1 cellular context compared by ENCODE assay signal in genomic region chr6:85643530-85644373, GRCh38.
TF ChIP-seq lines count a peak whose summit lies in the region.

No MANE protein-coding gene starts in this region.

TF ChIP-seq in HepG2, 621 proteins besides CTCF, POLR2A, EP300 and RAD21 (continued from another document and continues in another):
- TF ChIP-seq GLMP (CRISPR knock-in tag; IDR thresholded peaks at IDR 0.05; ENCODE audit: borderline replicate concordance) (no peak), ZMYM2 (CRISPR knock-in tag; IDR thresholded peaks at IDR 0.05) (no peak), MAFG (CRISPR knock-in tag; IDR thresholded peaks at IDR 0.05) (no peak), PAWR (CRISPR knock-in tag; IDR thresholded peaks at IDR 0.05; ENCODE audit: borderline replicate concordance) (no peak), KLF9 (CRISPR knock-in tag; IDR thresholded peaks at IDR 0.05; ENCODE audit: low read depth) (no peak), SNRNP70 (IDR thresholded peaks at IDR 0.05; ENCODE audit: low read depth, low read length) (no peak), ZNF564 (CRISPR knock-in tag; IDR thresholded peaks at IDR 0.05) (peak; percentile 89), ZNF615 (CRISPR knock-in tag; IDR thresholded peaks at IDR 0.05; ENCODE audit: borderline replicate concordance) (no peak), FOXJ3 (CRISPR knock-in tag; IDR thresholded peaks at IDR 0.05; ENCODE audit: borderline replicate concordance) (peak; percentile 48; the same call in 1 of the 2 replicates), ZBTB3 (CRISPR knock-in tag; IDR thresholded peaks at IDR 0.05; ENCODE audit: borderline replicate concordance, low read depth) (no peak), NFE2L2 (IDR thresholded peaks at IDR 0.05; ENCODE audit: low read length) (no peak), TBP (CRISPR knock-in tag; IDR thresholded peaks at IDR 0.05) (no peak), MED8 (CRISPR knock-in tag; IDR thresholded peaks at IDR 0.05; ENCODE audit: insufficient replicate concordance) (peak; percentile 77), ZNF713 (CRISPR knock-in tag; IDR thresholded peaks at IDR 0.05) (no peak), ZNF234 (CRISPR knock-in tag; conservative IDR thresholded peaks at IDR 0.05) (no peak), MTF2 (CRISPR knock-in tag; IDR thresholded peaks at IDR 0.05; ENCODE audit: borderline replicate concordance) (0 out of 2 replicates have a peak, but pooled peaks have one; percentile 58), ZNF18 (CRISPR knock-in tag; IDR thresholded peaks at IDR 0.05; ENCODE audit: insufficient replicate concordance) (peak; percentile 66), HMG20B (CRISPR knock-in tag; conservative IDR thresholded peaks at IDR 0.05) (0 out of 2 replicates have a peak, but pooled peaks have one; percentile 56), ZNF724P (CRISPR knock-in tag; IDR thresholded peaks at IDR 0.05; ENCODE audit: borderline replicate concordance) (no peak), ZNF451 (CRISPR knock-in tag; IDR thresholded peaks at IDR 0.05) (peak; percentile 23; the same call in 1 of the 2 replicates), ZNF253 (CRISPR knock-in tag; IDR thresholded peaks at IDR 0.05; ENCODE audit: borderline replicate concordance) (no peak), ZNF720 (CRISPR knock-in tag; IDR thresholded peaks at IDR 0.05) (no peak), HBP1 (CRISPR knock-in tag; IDR thresholded peaks at IDR 0.05; ENCODE audit: low read depth) (peak; percentile 75; the same call in 1 of the 2 replicates), MBNL3 (CRISPR knock-in tag; conservative IDR thresholded peaks at IDR 0.05) (no peak), MAX (IDR thresholded peaks at IDR 0.05) (peak; percentile 96), JDP2 (CRISPR knock-in tag; IDR thresholded peaks at IDR 0.05; ENCODE audit: borderline replicate concordance) (peak; percentile 71; the same call in 1 of the 2 replicates), SRSF1 (optimal IDR thresholded peaks at IDR 0.05; ENCODE audit: low read depth, low read length) (no peak), DMAP1 (CRISPR knock-in tag; IDR thresholded peaks at IDR 0.05) (peak; percentile 93), ZNF816 (CRISPR knock-in tag; IDR thresholded peaks at IDR 0.05; ENCODE audit: borderline replicate concordance) (no peak), ZNF746 (CRISPR knock-in tag; IDR thresholded peaks at IDR 0.05) (peak; percentile 84), KDM5A (IDR thresholded peaks at IDR 0.05; ENCODE audit: borderline replicate concordance, low read length) (no peak)
- TF ChIP-seq, protein P1, sequence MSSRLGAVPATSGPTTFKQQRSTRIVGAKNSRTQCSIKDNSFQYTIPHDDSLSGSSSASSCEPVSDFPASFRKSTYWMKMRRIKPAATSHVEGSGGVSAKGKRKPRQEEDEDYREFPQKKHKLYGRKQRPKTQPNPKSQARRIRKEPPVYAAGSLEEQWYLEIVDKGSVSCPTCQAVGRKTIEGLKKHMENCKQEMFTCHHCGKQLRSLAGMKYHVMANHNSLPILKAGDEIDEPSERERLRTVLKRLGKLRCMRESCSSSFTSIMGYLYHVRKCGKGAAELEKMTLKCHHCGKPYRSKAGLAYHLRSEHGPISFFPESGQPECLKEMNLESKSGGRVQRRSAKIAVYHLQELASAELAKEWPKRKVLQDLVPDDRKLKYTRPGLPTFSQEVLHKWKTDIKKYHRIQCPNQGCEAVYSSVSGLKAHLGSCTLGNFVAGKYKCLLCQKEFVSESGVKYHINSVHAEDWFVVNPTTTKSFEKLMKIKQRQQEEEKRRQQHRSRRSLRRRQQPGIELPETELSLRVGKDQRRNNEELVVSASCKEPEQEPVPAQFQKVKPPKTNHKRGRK (CRISPR knock-in tag; IDR thresholded peaks at IDR 0.05): no peak
- TF ChIP-seq, protein P2, sequence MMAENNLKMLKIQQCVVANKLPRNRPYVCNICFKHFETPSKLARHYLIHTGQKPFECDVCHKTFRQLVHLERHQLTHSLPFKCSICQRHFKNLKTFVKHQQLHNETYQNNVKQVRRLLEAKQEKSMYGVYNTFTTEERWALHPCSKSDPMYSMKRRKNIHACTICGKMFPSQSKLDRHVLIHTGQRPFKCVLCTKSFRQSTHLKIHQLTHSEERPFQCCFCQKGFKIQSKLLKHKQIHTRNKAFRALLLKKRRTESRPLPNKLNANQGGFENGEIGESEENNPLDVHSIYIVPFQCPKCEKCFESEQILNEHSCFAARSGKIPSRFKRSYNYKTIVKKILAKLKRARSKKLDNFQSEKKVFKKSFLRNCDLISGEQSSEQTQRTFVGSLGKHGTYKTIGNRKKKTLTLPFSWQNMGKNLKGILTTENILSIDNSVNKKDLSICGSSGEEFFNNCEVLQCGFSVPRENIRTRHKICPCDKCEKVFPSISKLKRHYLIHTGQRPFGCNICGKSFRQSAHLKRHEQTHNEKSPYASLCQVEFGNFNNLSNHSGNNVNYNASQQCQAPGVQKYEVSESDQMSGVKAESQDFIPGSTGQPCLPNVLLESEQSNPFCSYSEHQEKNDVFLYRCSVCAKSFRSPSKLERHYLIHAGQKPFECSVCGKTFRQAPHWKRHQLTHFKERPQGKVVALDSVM (CRISPR knock-in tag; IDR thresholded peaks at IDR 0.05): no peak
- TF ChIP-seq, protein P3, sequence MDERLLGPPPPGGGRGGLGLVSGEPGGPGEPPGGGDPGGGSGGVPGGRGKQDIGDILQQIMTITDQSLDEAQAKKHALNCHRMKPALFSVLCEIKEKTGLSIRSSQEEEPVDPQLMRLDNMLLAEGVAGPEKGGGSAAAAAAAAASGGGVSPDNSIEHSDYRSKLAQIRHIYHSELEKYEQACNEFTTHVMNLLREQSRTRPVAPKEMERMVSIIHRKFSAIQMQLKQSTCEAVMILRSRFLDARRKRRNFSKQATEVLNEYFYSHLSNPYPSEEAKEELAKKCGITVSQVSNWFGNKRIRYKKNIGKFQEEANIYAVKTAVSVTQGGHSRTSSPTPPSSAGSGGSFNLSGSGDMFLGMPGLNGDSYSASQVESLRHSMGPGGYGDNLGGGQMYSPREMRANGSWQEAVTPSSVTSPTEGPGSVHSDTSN (CRISPR knock-in tag; IDR thresholded peaks at IDR 0.05): no peak
- TF ChIP-seq, protein P4, sequence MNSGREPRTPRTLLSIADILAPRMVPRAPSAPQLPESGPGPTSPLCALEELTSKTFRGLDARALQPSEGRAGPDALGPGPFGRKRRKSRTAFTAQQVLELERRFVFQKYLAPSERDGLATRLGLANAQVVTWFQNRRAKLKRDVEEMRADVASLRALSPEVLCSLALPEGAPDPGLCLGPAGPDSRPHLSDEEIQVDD (CRISPR knock-in tag; IDR thresholded peaks at IDR 0.05; ENCODE audit: borderline replicate concordance): peak; percentile 60; the same call in 1 of the 2 replicates
- TF ChIP-seq, protein P5, sequence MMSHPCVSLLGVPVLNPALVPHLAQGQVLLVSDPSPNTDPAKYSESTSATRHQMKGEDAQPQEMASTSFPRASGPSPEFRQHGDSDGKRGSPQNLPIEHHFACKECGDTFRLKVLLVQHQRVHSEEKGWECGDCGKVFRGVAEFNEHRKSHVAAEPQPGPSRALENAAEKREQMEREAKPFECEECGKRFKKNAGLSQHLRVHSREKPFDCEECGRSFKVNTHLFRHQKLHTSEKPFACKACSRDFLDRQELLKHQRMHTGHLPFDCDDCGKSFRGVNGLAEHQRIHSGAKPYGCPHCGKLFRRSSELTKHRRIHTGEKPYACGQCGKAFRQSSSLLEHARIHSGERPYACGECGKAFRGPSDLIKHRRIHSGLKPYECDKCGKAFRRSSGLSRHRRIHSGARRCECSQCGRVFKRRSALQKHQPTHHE (CRISPR knock-in tag; IDR thresholded peaks at IDR 0.05; ENCODE audit: borderline replicate concordance): no peak
- TF ChIP-seq, protein P6, sequence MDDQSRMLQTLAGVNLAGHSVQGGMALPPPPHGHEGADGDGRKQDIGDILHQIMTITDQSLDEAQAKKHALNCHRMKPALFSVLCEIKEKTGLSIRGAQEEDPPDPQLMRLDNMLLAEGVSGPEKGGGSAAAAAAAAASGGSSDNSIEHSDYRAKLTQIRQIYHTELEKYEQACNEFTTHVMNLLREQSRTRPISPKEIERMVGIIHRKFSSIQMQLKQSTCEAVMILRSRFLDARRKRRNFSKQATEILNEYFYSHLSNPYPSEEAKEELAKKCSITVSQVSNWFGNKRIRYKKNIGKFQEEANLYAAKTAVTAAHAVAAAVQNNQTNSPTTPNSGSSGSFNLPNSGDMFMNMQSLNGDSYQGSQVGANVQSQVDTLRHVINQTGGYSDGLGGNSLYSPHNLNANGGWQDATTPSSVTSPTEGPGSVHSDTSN (CRISPR knock-in tag; IDR thresholded peaks at IDR 0.05; ENCODE audit: borderline replicate concordance): no peak
- TF ChIP-seq, protein P7, sequence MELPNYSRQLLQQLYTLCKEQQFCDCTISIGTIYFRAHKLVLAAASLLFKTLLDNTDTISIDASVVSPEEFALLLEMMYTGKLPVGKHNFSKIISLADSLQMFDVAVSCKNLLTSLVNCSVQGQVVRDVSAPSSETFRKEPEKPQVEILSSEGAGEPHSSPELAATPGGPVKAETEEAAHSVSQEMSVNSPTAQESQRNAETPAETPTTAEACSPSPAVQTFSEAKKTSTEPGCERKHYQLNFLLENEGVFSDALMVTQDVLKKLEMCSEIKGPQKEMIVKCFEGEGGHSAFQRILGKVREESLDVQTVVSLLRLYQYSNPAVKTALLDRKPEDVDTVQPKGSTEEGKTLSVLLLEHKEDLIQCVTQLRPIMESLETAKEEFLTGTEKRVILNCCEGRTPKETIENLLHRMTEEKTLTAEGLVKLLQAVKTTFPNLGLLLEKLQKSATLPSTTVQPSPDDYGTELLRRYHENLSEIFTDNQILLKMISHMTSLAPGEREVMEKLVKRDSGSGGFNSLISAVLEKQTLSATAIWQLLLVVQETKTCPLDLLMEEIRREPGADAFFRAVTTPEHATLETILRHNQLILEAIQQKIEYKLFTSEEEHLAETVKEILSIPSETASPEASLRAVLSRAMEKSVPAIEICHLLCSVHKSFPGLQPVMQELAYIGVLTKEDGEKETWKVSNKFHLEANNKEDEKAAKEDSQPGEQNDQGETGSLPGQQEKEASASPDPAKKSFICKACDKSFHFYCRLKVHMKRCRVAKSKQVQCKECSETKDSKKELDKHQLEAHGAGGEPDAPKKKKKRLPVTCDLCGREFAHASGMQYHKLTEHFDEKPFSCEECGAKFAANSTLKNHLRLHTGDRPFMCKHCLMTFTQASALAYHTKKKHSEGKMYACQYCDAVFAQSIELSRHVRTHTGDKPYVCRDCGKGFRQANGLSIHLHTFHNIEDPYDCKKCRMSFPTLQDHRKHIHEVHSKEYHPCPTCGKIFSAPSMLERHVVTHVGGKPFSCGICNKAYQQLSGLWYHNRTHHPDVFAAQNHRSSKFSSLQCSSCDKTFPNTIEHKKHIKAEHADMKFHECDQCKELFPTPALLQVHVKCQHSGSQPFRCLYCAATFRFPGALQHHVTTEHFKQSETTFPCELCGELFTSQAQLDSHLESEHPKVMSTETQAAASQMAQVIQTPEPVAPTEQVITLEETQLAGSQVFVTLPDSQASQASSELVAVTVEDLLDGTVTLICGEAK (IDR thresholded peaks at IDR 0.05): no peak
- TF ChIP-seq, protein P7 (CRISPR knock-in tag; IDR thresholded peaks at IDR 0.05): peak; percentile 82
